1 cellular context compared by ENCODE assay signal in the genomic region with DNA sequence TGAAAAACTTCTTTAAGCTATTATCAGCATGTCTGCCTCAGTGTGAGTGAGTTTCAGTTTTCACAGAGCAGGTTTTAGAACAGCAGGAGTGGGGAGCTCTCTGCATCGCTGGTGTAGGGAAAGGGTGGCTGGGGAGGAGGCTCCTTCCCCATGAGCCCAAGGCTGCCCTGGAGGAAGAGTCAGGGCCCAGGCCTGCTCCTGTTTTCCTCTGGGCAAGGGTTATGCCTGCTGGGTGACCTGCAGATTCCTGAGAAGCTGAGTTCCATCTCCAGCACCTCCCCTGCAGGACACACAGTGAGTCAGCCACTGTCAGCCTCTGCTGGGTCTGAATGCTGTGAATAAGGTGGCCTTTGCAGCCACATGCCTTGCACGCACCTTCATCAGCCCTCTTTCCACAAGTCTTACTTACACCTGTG.
TF ChIP-seq lines count a peak whose summit lies in the region.

No MANE protein-coding gene starts in this region.

TF ChIP-seq in K562, 482 proteins besides CTCF, POLR2A, EP300 and RAD21 (continued from another document):
- TF ChIP-seq, protein P1, sequence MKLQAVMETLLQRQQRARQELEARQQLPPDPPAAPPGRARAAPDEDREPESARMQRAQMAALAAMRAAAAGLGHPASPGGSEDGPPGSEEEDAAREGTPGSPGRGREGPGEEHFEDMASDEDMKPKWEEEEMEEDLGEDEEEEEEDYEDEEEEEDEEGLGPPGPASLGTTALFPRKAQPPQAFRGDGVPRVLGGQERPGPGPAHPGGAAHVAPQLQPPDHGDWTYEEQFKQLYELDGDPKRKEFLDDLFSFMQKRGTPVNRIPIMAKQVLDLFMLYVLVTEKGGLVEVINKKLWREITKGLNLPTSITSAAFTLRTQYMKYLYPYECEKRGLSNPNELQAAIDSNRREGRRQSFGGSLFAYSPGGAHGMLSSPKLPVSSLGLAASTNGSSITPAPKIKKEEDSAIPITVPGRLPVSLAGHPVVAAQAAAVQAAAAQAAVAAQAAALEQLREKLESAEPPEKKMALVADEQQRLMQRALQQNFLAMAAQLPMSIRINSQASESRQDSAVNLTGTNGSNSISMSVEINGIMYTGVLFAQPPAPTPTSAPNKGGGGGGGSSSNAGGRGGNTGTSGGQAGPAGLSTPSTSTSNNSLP (IDR thresholded peaks at IDR 0.05; ENCODE audit: borderline replicate concordance, low read depth, low read length): no peak
